Comparison of ENCODE assay signal across 8 cellular contexts in genomic region chr5:147935032-147935431, GRCh38. TPM values are rescaled to one million over a fixed set of nuclear protein-coding genes. Genes with fewer than 3 reads are reported as not detected.
DNase-seq lines count a peak whose midpoint lies in the region; ATAC-seq and TF ChIP-seq lines count a peak whose summit lies in the region.

No MANE protein-coding gene starts in this region.

- WGBS in body of pancreas, 2 donors: 0 to 4% methylated on average over 3 of the region's 3 CpGs

- TF ChIP-seq POLR2A in body of pancreas (IDR thresholded peaks at IDR 0.05): no peak

- intact Hi-C loops in body of pancreas (cut with DNase I): loop anchor here (10.0 kb wide), 2 partner anchors 50 to 310 kb away; no protein-coding TSS in a partner anchor

- ATAC-seq in body of pancreas (peak; percentile 86), HG02763 (IDR thresholded peaks at IDR 0.05; ENCODE audit: unreplicated experiment) (no peak), GM18909 (IDR thresholded peaks at IDR 0.05; ENCODE audit: poor library complexity, unreplicated experiment) (no peak), HG03378 (IDR thresholded peaks at IDR 0.05; ENCODE audit: unreplicated experiment) (no peak)

- no peaks in the 10 kb centered on the region for H3K9me3 ChIP-seq in body of pancreas

- DNase-seq in EL (peak; percentile 24), NCI-H146 (lab: John Stamatoyannopoulos, UW) (peak; percentile 31), body of pancreas (peak in 1 of 4 donors; percentile 53), kidney tubule cell (ENCODE audit: low spot score) (peak; percentile 61), GM10266 (ENCODE audit: extremely low spot score) (no peak)

- TF ChIP-seq CTCF in body of pancreas (IDR thresholded peaks at IDR 0.05): peak in 6 of 7 experiments; percentile 44 to 89 (median 82)
- TF ChIP-seq CTCF in GM10266 (IDR thresholded peaks at IDR 0.05; ENCODE audit: control insufficient read depth, insufficient read depth, low read depth, missing control alignments): no peak

- H3K4me3 ChIP-seq in body of pancreas: no peak overlapping the region

- H3K27ac ChIP-seq in body of pancreas: no peak overlapping the region

- no peaks in the 10 kb centered on the region for H3K4me1 ChIP-seq in body of pancreas

- no peaks in the 10 kb centered on the region for H3K27me3 ChIP-seq in body of pancreas

- H3K36me3 ChIP-seq in body of pancreas (replicated peaks in 1 of 2; ENCODE audit: insufficient read depth in 1 of 2, low read depth in 2 of 2): no peaks in the 10 kb centered on the region

RNA-seq across cellular contexts. Expression of gene C5orf46, which starts 28.7 kb away (rescaled TPM):
- total RNA-seq in body of pancreas: not detected

RNA-seq across cellular contexts. Expression of gene SCGB3A2, which starts 56.5 kb away (rescaled TPM):
- not detected for total RNA-seq in body of pancreas
